8 cellular contexts compared by ENCODE assay signal in the genomic region with DNA sequence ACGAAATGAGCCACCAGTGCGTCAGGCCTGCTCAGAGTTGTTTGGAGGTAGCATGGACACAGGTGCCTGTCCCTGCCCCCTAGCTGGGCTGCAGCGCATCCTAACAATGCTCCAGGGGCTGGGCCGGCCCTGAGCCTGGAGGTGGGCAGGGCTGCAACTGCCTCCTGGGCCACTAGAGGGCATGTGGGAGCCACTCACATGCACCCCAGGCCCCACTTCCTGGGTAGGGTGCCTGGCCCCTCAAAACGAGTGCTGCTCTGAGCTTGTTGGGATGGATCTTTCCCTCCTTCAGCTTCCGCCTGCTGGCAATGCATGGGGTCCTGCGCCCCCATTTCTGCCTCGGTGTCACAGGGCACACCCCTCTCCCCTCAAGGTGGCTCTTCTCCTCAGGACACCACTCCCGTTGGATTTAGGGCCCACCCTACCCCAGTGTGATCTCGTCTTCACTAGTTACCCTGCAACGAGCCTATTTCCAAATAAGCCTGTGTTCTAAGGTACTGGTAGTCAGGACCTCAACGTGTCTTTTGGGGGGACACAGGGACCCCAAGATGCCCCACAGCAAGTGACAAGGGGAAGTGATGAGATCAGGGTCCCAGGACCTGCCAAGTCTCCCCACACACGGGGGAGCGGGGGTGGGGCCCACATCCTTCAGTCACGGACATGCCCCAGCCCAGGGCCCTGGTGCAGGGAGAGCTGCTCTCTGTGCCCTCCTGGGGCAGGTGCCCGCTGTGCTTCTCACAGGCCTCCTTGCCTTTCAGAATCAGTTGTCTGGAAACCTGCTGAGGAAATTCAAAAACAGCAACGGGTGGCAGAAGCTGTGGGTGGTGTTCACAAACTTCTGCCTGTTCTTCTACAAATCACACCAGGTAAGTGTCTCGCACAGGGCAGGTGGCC.
DNase-seq lines count a peak whose midpoint lies in the region; ATAC-seq and TF ChIP-seq lines count a peak whose summit lies in the region.

No MANE protein-coding gene starts in this region.

- POLR2A ChIA-PET in OCI-LY7 (lab: Charles Lee) = interaction anchor here (0.6 kb wide), 2 partner anchors 210 to 580 kb away, joined by 3 read pairs; no protein-coding TSS in a partner anchor

- no peak for TF ChIP-seq POLR2A in esophagus muscularis mucosa (IDR thresholded peaks at IDR 0.05; ENCODE audit: low read depth)

- H3K4me1 ChIP-seq in OCI-LY7 (ENCODE audit: insufficient read depth, low read length, poor library complexity, severe bottlenecking) (peaks cover 20% of the 10 kb centered on the region), esophagus muscularis mucosa (peaks cover 23 to 41% (median 33%) of the 10 kb centered on the region in 4 donors), neutrophil (ENCODE audit: control insufficient read depth in 1 of 2, insufficient read depth in 1 of 2, low read depth in 1 of 2, low read length in 1 of 2) (peaks cover 14 to 17% of the 10 kb centered on the region in 2 experiments), thoracic aorta (ENCODE audit: control insufficient read depth in 1 of 2, low read depth in 2 of 2) (peaks cover 7 to 23% of the 10 kb centered on the region in 2 donors)

- TF ChIP-seq CTCF in OCI-LY7 (conservative IDR thresholded peaks at IDR 0.05; ENCODE audit: low read length) (peak; percentile 75), esophagus muscularis mucosa (IDR thresholded peaks at IDR 0.05) (peak; percentile 95 to 100 (median 96)), neutrophil (IDR thresholded peaks at IDR 0.05) (peak; percentile 82), thoracic aorta (IDR thresholded peaks at IDR 0.05) (peak; percentile 98)

- no peak overlapping the region; the same call in 1 of the 2 replicates for H2AFZ ChIP-seq in OCI-LY7 (ENCODE audit: low read length)

- 18% methylated on average over 12 of the region's 18 CpGs for WGBS in esophagus muscularis mucosa

- CTCF ChIA-PET in OCI-LY7 (lab: Charles Lee; ENCODE audit: unreplicated experiment) = interaction anchor here (1.0 kb wide), 2 partner anchors 11 to 208 kb away, joined by 3 to 6 read pairs; no protein-coding TSS in a partner anchor

- H3K4me2 ChIP-seq in OCI-LY7 (ENCODE audit: low read length) = peak overlapping the region; percentile 47

- H3K36me3 ChIP-seq in OCI-LY7 (ENCODE audit: insufficient read depth, low read length) = no peaks in the 10 kb centered on the region
- H3K36me3 ChIP-seq in esophagus muscularis mucosa = peaks cover 0 to 51% (median 41%) of the 10 kb centered on the region in 4 donors
- H3K36me3 ChIP-seq in neutrophil = peaks cover 39% of the 10 kb centered on the region
- H3K36me3 ChIP-seq in thoracic aorta = no peaks in the 10 kb centered on the region

- no peak overlapping the region for H3K27ac ChIP-seq in OCI-LY7 (ENCODE audit: low read depth, low read length, poor library complexity, severe bottlenecking)
- H3K27ac ChIP-seq in esophagus muscularis mucosa (replicated peaks in 1 of 4) = peak overlapping the region; percentile 48 to 69 (median 62)
- no peak overlapping the region for H3K27ac ChIP-seq in neutrophil
- H3K27ac ChIP-seq in thoracic aorta = no peak overlapping the region

- no peak overlapping the region for H3K4me3 ChIP-seq in OCI-LY7 (ENCODE audit: low read depth, low read length, poor library complexity, severe bottlenecking)
- no peak overlapping the region for H3K4me3 ChIP-seq in esophagus muscularis mucosa
- no peak overlapping the region for H3K4me3 ChIP-seq in neutrophil (ENCODE audit: low read depth in 1 of 2, low read length in 1 of 2)
- H3K4me3 ChIP-seq in thoracic aorta = no peak overlapping the region

- H4K20me1 ChIP-seq in OCI-LY7 (ENCODE audit: insufficient read depth, low read length) = no peaks in the 10 kb centered on the region

- no peaks in the 10 kb centered on the region for H3K9me3 ChIP-seq in OCI-LY7 (ENCODE audit: low read length)
- H3K9me3 ChIP-seq in esophagus muscularis mucosa = no peaks in the 10 kb centered on the region
- H3K9me3 ChIP-seq in neutrophil = no peaks in the 10 kb centered on the region
- no peaks in the 10 kb centered on the region for H3K9me3 ChIP-seq in thoracic aorta

- no peaks in the 10 kb centered on the region for H3K79me2 ChIP-seq in OCI-LY7 (ENCODE audit: insufficient read depth, low read depth, low read length)

- no peaks in the 10 kb centered on the region for H3K27me3 ChIP-seq in esophagus muscularis mucosa
- H3K27me3 ChIP-seq in neutrophil = no peaks in the 10 kb centered on the region
- no peaks in the 10 kb centered on the region for H3K27me3 ChIP-seq in thoracic aorta (replicated peaks; ENCODE audit: insufficient read depth)

- TF ChIP-seq EP300 in esophagus muscularis mucosa (IDR thresholded peaks at IDR 0.05) = no peak

- BruUV-seq in OCI-LY7 (replicated peaks; lab: Mats Ljungman, UMichigan) = no TSS peak

- intact Hi-C loops in OCI-LY7 (cut with micrococcal nuclease; ENCODE audit: unreplicated experiment) (loop anchor here (1.0 to 5.0 kb wide), 5 partner anchors 42 to 397 kb away; no protein-coding TSS in a partner anchor), esophagus muscularis mucosa (cut with DNase I) (loop anchor here (1.0 to 5.0 kb wide), 3 partner anchors 208 to 397 kb away; no protein-coding TSS in a partner anchor)

- DNase-seq in C1 segment of cervical spinal cord (lab: John Stamatoyannopoulos, UW) (peak in 10 of 14 donors; percentile 10 to 64 (median 36)), OCI-LY7 (ENCODE audit: low spot score) (peak; percentile 67), activated T-cell treated with anti-CD3 and anti-CD28 coated beads for 48 hours (ENCODE audit: low read depth) (peak; percentile 79), esophagus muscularis mucosa (ENCODE audit: extremely low spot score) (no peak), thoracic aorta (ENCODE audit: low spot score) (no peak)

- no peaks in the 10 kb centered on the region for H3K9me2 ChIP-seq in OCI-LY7 (ENCODE audit: insufficient read depth, low read length)

- ATAC-seq in GM19035 (IDR thresholded peaks at IDR 0.05; ENCODE audit: unreplicated experiment) (peak; percentile 93), HG03175 (IDR thresholded peaks at IDR 0.05; ENCODE audit: unreplicated experiment) (peak; percentile 93), thoracic aorta (ENCODE audit: insufficient number of reproducible peaks, low FRiP score, low read depth) (no peak)

Comparison
In these comparisons a context has a peak if more than half of its experiments do, and no peak if none do; other contexts are left out.
1. DNase-seq: peak in C1 segment of cervical spinal cord (10 of 14), OCI-LY7 (single experiment) and activated T-cell treated with anti-CD3 and anti-CD28 coated beads for 48 hours (single experiment); none in esophagus muscularis mucosa (single experiment) and thoracic aorta (single experiment).
2. H3K27ac ChIP-seq: peak in esophagus muscularis mucosa (4 of 4); none in OCI-LY7 (single experiment), neutrophil (single experiment) and thoracic aorta (0 of 2).
3. Peak in every context shown above with its lines, with median percentiles within 50 percentile points of each other: CTCF ChIP-seq.